8 cellular contexts compared by ENCODE assay signal in the genomic region with DNA sequence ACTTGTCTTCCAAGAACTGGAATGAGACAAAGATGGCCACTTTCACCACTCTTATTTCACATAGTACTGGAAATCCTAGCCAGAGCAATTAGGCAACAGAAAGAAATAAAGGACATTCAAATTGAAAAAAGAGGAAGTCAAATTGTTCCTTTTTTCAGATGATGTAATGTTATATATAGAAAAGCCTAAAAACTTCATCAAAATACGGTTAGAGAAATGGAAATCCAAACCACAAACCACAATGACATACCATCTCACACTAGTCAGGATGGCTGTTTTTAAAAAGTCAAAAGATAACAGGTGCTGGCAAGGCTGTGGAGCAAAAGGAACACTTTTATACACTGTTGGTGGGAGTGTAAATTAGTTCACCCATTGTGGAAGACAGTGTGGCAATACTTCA.
DNase-seq lines count a peak whose midpoint lies in the region; ATAC-seq and TF ChIP-seq lines count a peak whose summit lies in the region.

No MANE protein-coding gene starts in this region.

- DNase-seq in MM.1S (peak; percentile 71), fibroblast of the aortic adventitia (ENCODE audit: low read depth) (peak; percentile 55), PC-3 (no peak), left lung (no peak), hippocampal formation (lab: John Stamatoyannopoulos, UW) (no peak), NCI-H187 (lab: John Stamatoyannopoulos, UW) (no peak)

- H3K79me2 ChIP-seq in MM.1S (ENCODE audit: low read length) (no peaks in the 10 kb centered on the region), PC-3 (ENCODE audit: low read length) (no peaks in the 10 kb centered on the region)

- H3K36me3 ChIP-seq in MM.1S (replicated peaks; ENCODE audit: insufficient read depth, low read length) (no peaks in the 10 kb centered on the region), PC-3 (ENCODE audit: low read depth, low read length) (no peaks in the 10 kb centered on the region), left lung (no peaks in the 10 kb centered on the region)

- H3K4me1 ChIP-seq in MM.1S (ENCODE audit: low read length) (peaks cover 5% of the 10 kb centered on the region), PC-3 (ENCODE audit: insufficient read depth, low read length) (no peaks in the 10 kb centered on the region), left lung (peaks cover 0 to 28% of the 10 kb centered on the region in 2 donors)

- no peaks in the 10 kb centered on the region for H4K20me1 ChIP-seq in MM.1S (ENCODE audit: insufficient read depth, low read length)
- H4K20me1 ChIP-seq in PC-3 (ENCODE audit: low read length): no peaks in the 10 kb centered on the region

- intact Hi-C loops in PC-3 (cut with micrococcal nuclease) (no loop called here), left lung (cut with DNase I) (no loop called here)

- no peaks in the 10 kb centered on the region for H3K9me2 ChIP-seq in MM.1S (replicated peaks; ENCODE audit: insufficient read depth, low read length)
- no peaks in the 10 kb centered on the region for H3K9me2 ChIP-seq in PC-3 (replicated peaks; ENCODE audit: low read length)

- H3F3A ChIP-seq in MM.1S (ENCODE audit: insufficient read depth, low read length) (peaks cover 3% of the 10 kb centered on the region; the same call in 1 of the 2 replicates), PC-3 (ENCODE audit: low read length, unreplicated experiment) (no peaks in the 10 kb centered on the region)

- H3K27ac ChIP-seq in MM.1S (ENCODE audit: low read length): no peak overlapping the region
- H3K27ac ChIP-seq in PC-3 (ENCODE audit: low read length): no peak overlapping the region
- H3K27ac ChIP-seq in left lung: peak overlapping the region in 1 of 2 donors; percentile 9

- no TSS peak for BruUV-seq in PC-3 (replicated peaks; lab: Mats Ljungman, UMichigan)

- H3K9ac ChIP-seq in MM.1S (ENCODE audit: low read length) (no peak overlapping the region), PC-3 (ENCODE audit: low read length) (no peak overlapping the region)

- no peaks in the 10 kb centered on the region for H3K9me3 ChIP-seq in MM.1S (replicated peaks; ENCODE audit: insufficient read depth, low read length)
- no peaks in the 10 kb centered on the region for H3K9me3 ChIP-seq in PC-3 (ENCODE audit: low read length)
- no peaks in the 10 kb centered on the region for H3K9me3 ChIP-seq in left lung

- H3K4me2 ChIP-seq in MM.1S (ENCODE audit: low read depth, low read length): peak overlapping the region; percentile 15; the same call in 1 of the 2 replicates
- H3K4me2 ChIP-seq in PC-3 (ENCODE audit: low read length): no peak overlapping the region

- no peaks in the 10 kb centered on the region for H3K27me3 ChIP-seq in MM.1S (replicated peaks; ENCODE audit: insufficient read depth, low read length)
- H3K27me3 ChIP-seq in PC-3 (ENCODE audit: low read length): no peaks in the 10 kb centered on the region
- no peaks in the 10 kb centered on the region for H3K27me3 ChIP-seq in left lung

- POLR2A ChIA-PET in PC-3 (lab: Charles Lee; ENCODE audit: unreplicated experiment): no interaction called here

- no peak for TF ChIP-seq CTCF in MM.1S (IDR thresholded peaks at IDR 0.05; ENCODE audit: low read length)
- no peak for TF ChIP-seq CTCF in fibroblast of the aortic adventitia (IDR thresholded peaks at IDR 0.05; ENCODE audit: insufficient read depth, low read length)
- no peak for TF ChIP-seq CTCF in PC-3 (conservative IDR thresholded peaks at IDR 0.05; ENCODE audit: low read depth, low read length)
- TF ChIP-seq CTCF in left lung (IDR thresholded peaks at IDR 0.05): no peak

- H3K4me3 ChIP-seq in MM.1S (ENCODE audit: low read length) (no peak overlapping the region), fibroblast of the aortic adventitia (ENCODE audit: low read depth, low read length) (no peak overlapping the region), PC-3 (ENCODE audit: low read length) (no peak overlapping the region), left lung (no peak overlapping the region)

- CTCF ChIA-PET in PC-3 (lab: Charles Lee): no interaction called here

- H2AFZ ChIP-seq in MM.1S (ENCODE audit: low read length): no peak overlapping the region
- H2AFZ ChIP-seq in PC-3 (ENCODE audit: low read length): no peak overlapping the region

- ATAC-seq in GM18517 (IDR thresholded peaks at IDR 0.05; ENCODE audit: unreplicated experiment) (peak; percentile 96), HG02642 (IDR thresholded peaks at IDR 0.05; ENCODE audit: poor library complexity, unreplicated experiment) (peak; percentile 55), PC-3 (no peak), left lung (no peak)

Comparison
In these comparisons a context has a peak if more than half of its experiments do, and no peak if none do; other contexts are left out.
1. ATAC-seq: peak in GM18517 (single experiment) and HG02642 (single experiment); none in PC-3 (single experiment) and left lung (single experiment).
2. DNase-seq: peak in MM.1S (single experiment) and fibroblast of the aortic adventitia (single experiment); none in PC-3 (single experiment), left lung (0 of 2), hippocampal formation (0 of 2) and NCI-H187 (0 of 2).